ENCODE assay signal across 8 cellular contexts in genomic region chr3:11835028-11835639, GRCh38. TPM values are rescaled to one million over a fixed set of nuclear protein-coding genes. Genes with fewer than 3 reads are reported as not detected.
DNase-seq lines count a peak whose midpoint lies in the region; ATAC-seq and TF ChIP-seq lines count a peak whose summit lies in the region.

No MANE protein-coding gene starts in this region.

- no peaks in the 10 kb centered on the region for H3K9me3 Mint-ChIP-seq in endothelial cell (ENCODE audit: unreplicated experiment)
- H3K9me3 Mint-ChIP-seq in progenitor cell of endocrine pancreas (ENCODE audit: low read depth): peaks cover 4% of the 10 kb centered on the region

- no peak overlapping the region for H3K27ac Mint-ChIP-seq in endothelial cell (ENCODE audit: unreplicated experiment)
- no peak overlapping the region for H3K27ac Mint-ChIP-seq in progenitor cell of endocrine pancreas

- H3K27me3 Mint-ChIP-seq in endothelial cell (ENCODE audit: unreplicated experiment) (peaks cover 2% of the 10 kb centered on the region), progenitor cell of endocrine pancreas (no peaks in the 10 kb centered on the region)

- H3K36me3 Mint-ChIP-seq in endothelial cell (ENCODE audit: low read depth, unreplicated experiment) (peaks cover 14% of the 10 kb centered on the region), progenitor cell of endocrine pancreas (ENCODE audit: insufficient read depth) (peaks cover 16% of the 10 kb centered on the region)

- H3K4me1 Mint-ChIP-seq in endothelial cell (ENCODE audit: unreplicated experiment): no peaks in the 10 kb centered on the region
- no peaks in the 10 kb centered on the region for H3K4me1 Mint-ChIP-seq in progenitor cell of endocrine pancreas (ENCODE audit: low read depth)

- ATAC-seq in HG03571 (IDR thresholded peaks at IDR 0.05; ENCODE audit: unreplicated experiment): no peak

- no peak overlapping the region for H3K4me3 Mint-ChIP-seq in endothelial cell (ENCODE audit: unreplicated experiment)
- no peak overlapping the region for H3K4me3 Mint-ChIP-seq in progenitor cell of endocrine pancreas (ENCODE audit: low read depth)

- TF ChIP-seq CTCF in endothelial cell (IDR thresholded peaks at IDR 0.05; ENCODE audit: unreplicated experiment): peak; percentile 45
- TF ChIP-seq CTCF in progenitor cell of endocrine pancreas (IDR thresholded peaks at IDR 0.05; ENCODE audit: unreplicated experiment): peak; percentile 53

- peak; percentile 0 for DNase-seq in DMS79 treated with DMSO at 0.1 percent for 48 hours (lab: John Stamatoyannopoulos, UW)
- DNase-seq in DMS79 (lab: John Stamatoyannopoulos, UW): no peak
- peak; percentile 10 for DNase-seq in NCI-H526 treated with DMSO at 0.1 percent for 48 hours (lab: John Stamatoyannopoulos, UW)
- no peak for DNase-seq in endothelial cell (ENCODE audit: low spot score)
- no peak for DNase-seq in progenitor cell of endocrine pancreas (ENCODE audit: low spot score, unreplicated experiment)
- no peak for DNase-seq in NK-92 treated with Interleukin-12 subunit alpha and Interleukin-12 subunit beta, amount 100 ng/mL, for 24 hours (lab: John Stamatoyannopoulos, UW)
- no peak for DNase-seq in NCI-H524 treated with DMSO at 0.1 percent for 48 hours (lab: John Stamatoyannopoulos, UW)

RNA-seq across cellular contexts. Expression of gene TAMM41, which starts 11.6 kb away (rescaled TPM):
- total RNA-seq in endothelial cell (ENCODE audit: unreplicated experiment) (21.4 TPM), progenitor cell of endocrine pancreas (30.5 and 33.3 TPM in 2 replicates)

Comparison
In these comparisons a context has a peak if more than half of its experiments do, and no peak if none do; other contexts are left out.
1. DNase-seq: peak in DMS79 treated with DMSO at 0.1 percent for 48 hours (single experiment) and NCI-H526 treated with DMSO at 0.1 percent for 48 hours (single experiment); none in DMS79 (single experiment), endothelial cell (single experiment), progenitor cell of endocrine pancreas (single experiment), NK-92 treated with Interleukin-12 subunit alpha and Interleukin-12 subunit beta, amount 100 ng/mL, for 24 hours (single experiment) and NCI-H524 treated with DMSO at 0.1 percent for 48 hours (single experiment).